ENCODE assay signal across 26 cellular contexts in the genomic region with DNA sequence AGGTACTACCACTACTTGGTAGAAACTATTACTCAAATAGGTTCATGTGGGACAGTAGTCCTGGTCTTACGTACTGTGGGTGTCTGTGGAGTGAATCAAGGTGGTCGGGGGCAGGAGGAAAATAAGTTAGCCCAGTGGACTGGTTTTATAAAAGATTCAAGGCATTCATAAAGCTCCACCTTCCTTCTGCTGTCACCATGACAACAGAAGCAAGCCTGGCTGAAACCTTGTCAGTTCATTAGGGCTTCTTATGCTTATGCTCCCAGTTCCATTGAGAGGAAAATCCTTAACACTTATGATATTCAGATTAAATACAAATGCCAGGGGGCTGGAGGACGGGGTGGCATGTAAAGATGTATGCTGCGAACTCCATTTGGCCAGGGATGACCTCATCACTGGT.
"Had no signal": no experiment of that assay in that cellular context is flagged by ENCODE, and none has a peak within 500 bp of the region (broad histone marks: within the 10 kb centered on the region; RNA-seq: fewer than 3 reads in every experiment).

No MANE protein-coding gene starts in this region.

- FAIRE-seq: kidney had no signal

- H3K4me3 Mint-ChIP-seq: dendritic cell treated with granulocyte-macrophage colony-stimulating factor and Interleukin-4, amounts not matched to agents 40 ng/mL and 50 ng/mL, for 4 days; endodermal cell; memory B cell; natural killer cell; neural progenitor cell; stimulated activated effector memory CD8-positive, alpha-beta T cell treated with anti-CD3 and anti-CD28 coated beads, Interleukin-12 subunit alpha, Interleukin-12 subunit beta, amount 100 ng/mL, for 72 hours had no signal

- H3K4me2 ChIP-seq: hepatocyte, neural progenitor cell had no signal

- H3K9me3 Mint-ChIP-seq: dendritic cell treated with granulocyte-macrophage colony-stimulating factor and Interleukin-4, amounts not matched to agents 40 ng/mL and 50 ng/mL, for 4 days; neural progenitor cell had no signal

- H3K4me1 Mint-ChIP-seq: memory B cell; natural killer cell; stimulated activated effector memory CD8-positive, alpha-beta T cell treated with anti-CD3 and anti-CD28 coated beads, Interleukin-12 subunit alpha, Interleukin-12 subunit beta, amount 100 ng/mL, for 72 hours had no signal

- H3K79me2 ChIP-seq: hepatocyte, parathyroid adenoma had no signal

- H3K4me1 ChIP-seq: foreskin keratinocyte, heart left ventricle, neural progenitor cell, parathyroid adenoma, sigmoid colon, stomach, thyroid gland had no signal

- H3K9ac ChIP-seq: neural progenitor cell, parathyroid adenoma had no signal

- H2AFZ ChIP-seq: hepatocyte, neural progenitor cell, parathyroid adenoma had no signal

- H3K27ac Mint-ChIP-seq: dendritic cell treated with granulocyte-macrophage colony-stimulating factor and Interleukin-4, amounts not matched to agents 40 ng/mL and 50 ng/mL, for 4 days; endodermal cell; memory B cell; natural killer cell; neural progenitor cell; progenitor cell of endocrine pancreas; stimulated activated effector memory CD8-positive, alpha-beta T cell treated with anti-CD3 and anti-CD28 coated beads, Interleukin-12 subunit alpha, Interleukin-12 subunit beta, amount 100 ng/mL, for 72 hours had no signal

- H3K9me3 ChIP-seq: esophagus muscularis mucosa, gastroesophageal sphincter, heart left ventricle, sigmoid colon, stomach, thyroid gland had no signal

- DNase-seq: effector CD8-positive, alpha-beta T cell; endodermal cell; foreskin keratinocyte; heart left ventricle; kidney; natural killer cell; right cardiac atrium; sigmoid colon; stimulated activated CD4-positive, alpha-beta T cell treated with anti-CD3 and anti-CD28 coated beads, Interleukin-2, amount 100 ng/mL, for 24 hours; stimulated activated CD4-positive, alpha-beta T cell treated with anti-CD3 and anti-CD28 coated beads, Interleukin-4, amount 100 ng/mL, for 24 hours; stimulated activated naive CD4-positive, alpha-beta T cell treated with Interleukin-2 at 50 U/mL for 16 hours; stomach; thyroid gland; trophoblast cell had no signal

- ATAC-seq: foreskin keratinocyte; gastroesophageal sphincter; heart left ventricle; left lobe of liver; natural killer cell; right cardiac atrium; stimulated activated effector memory CD8-positive, alpha-beta T cell treated with anti-CD3 and anti-CD28 coated beads, Interleukin-12 subunit alpha, Interleukin-12 subunit beta, amount 100 ng/mL, for 72 hours had no signal

- H3K27me3 Mint-ChIP-seq: dendritic cell treated with granulocyte-macrophage colony-stimulating factor and Interleukin-4, amounts not matched to agents 40 ng/mL and 50 ng/mL, for 4 days; memory B cell had no signal

- H3K36me3 ChIP-seq: esophagus muscularis mucosa, gastroesophageal sphincter, heart left ventricle, neural progenitor cell, sigmoid colon, stomach, thyroid gland had no signal

- H3K4me3 ChIP-seq: esophagus muscularis mucosa, gastroesophageal sphincter, heart left ventricle, hepatocyte, lung, neural progenitor cell, sigmoid colon, stomach, thyroid gland had no signal

- H3K27ac ChIP-seq: epithelial cell of prostate, esophagus muscularis mucosa, foreskin keratinocyte, gastroesophageal sphincter, heart left ventricle, hepatocyte, neural progenitor cell, parathyroid adenoma, sigmoid colon, stomach, thyroid gland had no signal

- H3K36me3 Mint-ChIP-seq: memory B cell; natural killer cell; neural progenitor cell; stimulated activated effector memory CD8-positive, alpha-beta T cell treated with anti-CD3 and anti-CD28 coated beads, Interleukin-12 subunit alpha, Interleukin-12 subunit beta, amount 100 ng/mL, for 72 hours had no signal

- H3K27me3 ChIP-seq: esophagus muscularis mucosa, foreskin keratinocyte, gastroesophageal sphincter, neural progenitor cell, sigmoid colon, thyroid gland had no signal
